Comparison of ENCODE assay signal across 13 cellular contexts in genomic region chr2:143475131-143475784, GRCh38.
DNase-seq lines count a peak whose midpoint lies in the region; ATAC-seq and TF ChIP-seq lines count a peak whose summit lies in the region.
"Had no signal": no experiment of that assay in that cellular context is flagged by ENCODE, and none has a peak within 500 bp of the region (broad histone marks: within the 10 kb centered on the region; RNA-seq: fewer than 3 reads in every experiment).

No MANE protein-coding gene starts in this region.

- H3K27ac ChIP-seq in CD4-positive, alpha-beta T cell (ENCODE audit: low read depth, low read length): no peak overlapping the region
- peak overlapping the region in 9 of 12 donors; percentile 15 to 55 (median 43) for H3K27ac ChIP-seq in heart left ventricle
- H3K27ac ChIP-seq in PC-9: no peak overlapping the region
- H3K27ac ChIP-seq: RWPE1 had no signal

- H3K9me3 Mint-ChIP-seq in CD4-positive, alpha-beta T cell: no peaks in the 10 kb centered on the region
- H3K9me3 Mint-ChIP-seq in activated T-helper 17 cell treated with anti-CD3 and anti-CD28 coated beads, Interleukin-2, amount 50 U/mL, for 72 hours: no peaks in the 10 kb centered on the region
- peaks cover 6% of the 10 kb centered on the region for H3K9me3 Mint-ChIP-seq in osteocyte (ENCODE audit: unreplicated experiment)
- H3K9me3 Mint-ChIP-seq: dendritic cell treated with granulocyte-macrophage colony-stimulating factor and Interleukin-4, amounts not matched to agents 40 ng/mL and 50 ng/mL, for 4 days had no signal

- no peaks in the 10 kb centered on the region for H3K27me3 ChIP-seq in CD4-positive, alpha-beta T cell (ENCODE audit: control insufficient read depth, insufficient read depth, low read length)
- no peaks in the 10 kb centered on the region for H3K27me3 ChIP-seq in heart left ventricle
- H3K27me3 ChIP-seq in PC-9 (ENCODE audit: insufficient read depth, low read depth): no peaks in the 10 kb centered on the region

- no peak overlapping the region for H3K4me3 Mint-ChIP-seq in CD4-positive, alpha-beta T cell
- H3K4me3 Mint-ChIP-seq in activated T-helper 17 cell treated with anti-CD3 and anti-CD28 coated beads, Interleukin-2, amount 50 U/mL, for 72 hours: no peak overlapping the region
- no peak overlapping the region for H3K4me3 Mint-ChIP-seq in osteocyte (ENCODE audit: unreplicated experiment)
- H3K4me3 Mint-ChIP-seq: dendritic cell treated with granulocyte-macrophage colony-stimulating factor and Interleukin-4, amounts not matched to agents 40 ng/mL and 50 ng/mL, for 4 days had no signal

- POLR2A ChIA-PET in CD4-positive, alpha-beta T cell (lab: Charles Lee): interaction anchor here (0.7 to 1.0 kb wide), 3 partner anchors 12 to 28 kb away, joined by 3 to 4 read pairs (median 3); no protein-coding TSS in a partner anchor
- POLR2A ChIA-PET in PC-9 (lab: Charles Lee; ENCODE audit: unreplicated experiment): interaction anchor here (0.6 kb wide), 1 partner anchor 407 kb away, joined by 8 read pairs; no protein-coding TSS in a partner anchor

- WGBS in heart left ventricle, 4 donors: 49 to 69% (median 63%) methylated on average over 7 of the region's 7 CpGs

- H3K36me3 ChIP-seq in heart left ventricle (no peaks in the 10 kb centered on the region), PC-9 (ENCODE audit: low read depth) (no peaks in the 10 kb centered on the region)

- H2AFZ ChIP-seq in PC-9: no peak overlapping the region

- TF ChIP-seq POLR2A in heart left ventricle (IDR thresholded peaks at IDR 0.05): no peak

- H3K4me1 ChIP-seq in heart left ventricle (peaks cover 0 to 30% (median under 1%) of the 10 kb centered on the region in 12 donors), PC-9 (replicated peaks; ENCODE audit: insufficient read depth) (peaks cover 8% of the 10 kb centered on the region)

- DNase-seq in CD4-positive, alpha-beta T cell: no peak
- peak in 1 of 5 donors; percentile 7 for DNase-seq in heart left ventricle
- DNase-seq in osteocyte (ENCODE audit: extremely low spot score, unreplicated experiment): no peak
- DNase-seq in PC-9: no peak
- no peak for DNase-seq in activated gamma-delta T cell treated with Interleukin-2 at 50 U/mL for 16 hours
- DNase-seq: NCI-H1436 treated with DMSO at 0.1 percent for 48 hours, NCI-H524 treated with DMSO at 0.1 percent for 48 hours, nucleus accumbens had no signal

- BruUV-seq in PC-9 (replicated peaks; lab: Mats Ljungman, UMichigan): no TSS peak

- H3K4me2 ChIP-seq in PC-9: no peak overlapping the region

- intact Hi-C loops in CD4-positive, alpha-beta T cell (cut with DNase I, micrococcal nuclease): no loop called here
- intact Hi-C loops in heart left ventricle (cut with DNase I): no loop called here
- intact Hi-C loops in PC-9 (cut with micrococcal nuclease; ENCODE audit: unreplicated experiment): no loop called here

- no peaks in the 10 kb centered on the region for H3K9me2 ChIP-seq in PC-9 (ENCODE audit: insufficient read depth)

- CTCF ChIA-PET in CD4-positive, alpha-beta T cell (lab: Charles Lee): no interaction called here
- CTCF ChIA-PET in PC-9 (lab: Charles Lee): no interaction called here

- H3K4me1 Mint-ChIP-seq in CD4-positive, alpha-beta T cell (ENCODE audit: low read depth): peaks cover 68% of the 10 kb centered on the region
- H3K4me1 Mint-ChIP-seq in activated T-helper 17 cell treated with anti-CD3 and anti-CD28 coated beads, Interleukin-2, amount 50 U/mL, for 72 hours: peaks cover 25% of the 10 kb centered on the region
- H3K4me1 Mint-ChIP-seq in osteocyte (ENCODE audit: unreplicated experiment): peaks cover 41% of the 10 kb centered on the region

- peak overlapping the region; percentile 38 for H3K27ac Mint-ChIP-seq in CD4-positive, alpha-beta T cell
- peak overlapping the region; percentile 12 for H3K27ac Mint-ChIP-seq in activated T-helper 17 cell treated with anti-CD3 and anti-CD28 coated beads, Interleukin-2, amount 50 U/mL, for 72 hours
- H3K27ac Mint-ChIP-seq in osteocyte (ENCODE audit: unreplicated experiment): peak overlapping the region; percentile 64
- H3K27ac Mint-ChIP-seq: dendritic cell treated with granulocyte-macrophage colony-stimulating factor and Interleukin-4, amounts not matched to agents 40 ng/mL and 50 ng/mL, for 4 days had no signal

- no peaks in the 10 kb centered on the region for H3F3A ChIP-seq in PC-9 (ENCODE audit: insufficient read depth, low read depth)

- no peaks in the 10 kb centered on the region for H3K9me3 ChIP-seq in CD4-positive, alpha-beta T cell (ENCODE audit: control insufficient read depth, low read length)
- H3K9me3 ChIP-seq in heart left ventricle (no peaks in the 10 kb centered on the region), PC-9 (ENCODE audit: insufficient read depth, low read depth) (peaks cover 5% of the 10 kb centered on the region; the same call in 1 of the 2 replicates)

- TF ChIP-seq CTCF in CD4-positive, alpha-beta T cell (IDR thresholded peaks at IDR 0.05): no peak
- TF ChIP-seq CTCF in heart left ventricle (IDR thresholded peaks at IDR 0.05) (no peak), osteocyte (IDR thresholded peaks at IDR 0.05) (no peak), PC-9 (conservative IDR thresholded peaks at IDR 0.05) (no peak)

- H3K4me3 ChIP-seq in heart left ventricle: no peak overlapping the region
- H3K4me3 ChIP-seq in PC-9: no peak overlapping the region

- H3K27me3 Mint-ChIP-seq in CD4-positive, alpha-beta T cell: no peaks in the 10 kb centered on the region
- no peaks in the 10 kb centered on the region for H3K27me3 Mint-ChIP-seq in activated T-helper 17 cell treated with anti-CD3 and anti-CD28 coated beads, Interleukin-2, amount 50 U/mL, for 72 hours
- H3K27me3 Mint-ChIP-seq in osteocyte (ENCODE audit: unreplicated experiment): no peaks in the 10 kb centered on the region
- H3K27me3 Mint-ChIP-seq: dendritic cell treated with granulocyte-macrophage colony-stimulating factor and Interleukin-4, amounts not matched to agents 40 ng/mL and 50 ng/mL, for 4 days had no signal

- no peaks in the 10 kb centered on the region for H4K20me1 ChIP-seq in PC-9 (ENCODE audit: insufficient read depth)

- peaks cover 45% of the 10 kb centered on the region for H3K36me3 Mint-ChIP-seq in CD4-positive, alpha-beta T cell (ENCODE audit: low read depth)
- peaks cover 20% of the 10 kb centered on the region for H3K36me3 Mint-ChIP-seq in activated T-helper 17 cell treated with anti-CD3 and anti-CD28 coated beads, Interleukin-2, amount 50 U/mL, for 72 hours (ENCODE audit: low read depth)
- no peaks in the 10 kb centered on the region for H3K36me3 Mint-ChIP-seq in osteocyte (ENCODE audit: unreplicated experiment)

- H3K79me2 ChIP-seq in PC-9 (ENCODE audit: low read depth): no peaks in the 10 kb centered on the region

- ATAC-seq in CD4-positive, alpha-beta T cell (ENCODE audit: poor library complexity): no peak
- no peak for ATAC-seq in activated T-helper 17 cell treated with anti-CD3 and anti-CD28 coated beads, Interleukin-2, amount 50 U/mL, for 72 hours (replicated peaks)
- ATAC-seq in heart left ventricle: peak in 2 of 4 donors; percentile 14 to 63
- ATAC-seq in HG02571 (IDR thresholded peaks at IDR 0.05; ENCODE audit: unreplicated experiment): no peak
- ATAC-seq in GM19035 (IDR thresholded peaks at IDR 0.05; ENCODE audit: unreplicated experiment): no peak

Comparison
In these comparisons a context has a peak if more than half of its experiments do, and no peak if none do; other contexts are left out.
1. H3K27ac ChIP-seq: peak in heart left ventricle (9 of 12); none in CD4-positive, alpha-beta T cell (single experiment) and PC-9 (single experiment).
2. H3K27ac Mint-ChIP-seq: peak in every context shown above with its lines; median percentile 64 in osteocyte; 38 in CD4-positive, alpha-beta T cell; 12 in activated T-helper 17 cell treated with anti-CD3 and anti-CD28 coated beads, Interleukin-2, amount 50 U/mL, for 72 hours.